ENCODE assay signal across 20 cellular contexts in the genomic region with DNA sequence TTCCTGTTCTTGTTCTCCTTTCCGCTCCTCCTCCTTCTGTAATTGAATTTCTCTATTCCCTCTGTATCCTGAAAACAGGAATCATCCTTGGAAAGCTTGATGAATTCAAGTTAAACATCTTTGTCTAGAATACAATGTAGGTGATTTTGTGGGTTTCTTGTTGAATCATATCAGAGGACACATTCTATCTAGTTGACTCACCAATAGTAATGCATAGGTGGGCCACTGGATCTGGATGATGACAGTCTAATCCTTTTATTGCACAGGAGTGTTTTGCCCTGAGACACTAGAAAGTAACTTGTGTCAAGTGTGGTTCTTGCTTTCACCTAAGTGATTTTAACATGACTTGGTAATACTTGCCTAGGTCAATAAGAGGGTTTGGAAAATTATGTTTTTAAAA.
"Had no signal": no experiment of that assay in that cellular context is flagged by ENCODE, and none has a peak within 500 bp of the region (broad histone marks: within the 10 kb centered on the region; RNA-seq: fewer than 3 reads in every experiment).

No MANE protein-coding gene starts in this region.

- DNase-seq: activated CD4-positive, alpha-beta T cell treated with anti-CD3 and anti-CD28 coated beads, Interleukin-2, amount 50 U/mL, for 1 hour; activated naive CD4-positive, alpha-beta T cell treated with Interleukin-2 at 50 U/mL for 16 hours; activated naive CD8-positive, alpha-beta T cell treated with anti-CD3 and anti-CD28 coated beads, Interleukin-2, amount 50 U/mL, for 24 hours; dorsolateral prefrontal cortex; endodermal cell; glutamatergic neuron; midbrain; psoas muscle; spleen; T-cell; T1000; trophoblast cell had no signal

- H3K27me3 Mint-ChIP-seq: activated naive CD8-positive, alpha-beta T cell treated with anti-CD3 and anti-CD28 coated beads, Interleukin-2, amount 50 U/mL, for 24 hours; stimulated activated naive CD8-positive, alpha-beta T cell treated with anti-CD3 and anti-CD28 coated beads, Interleukin-15, Interleukin-2, amounts not matched to agents 100 ng/mL and 50 ng/mL, for 24 hours had no signal

- H3K4me1 Mint-ChIP-seq: activated naive CD8-positive, alpha-beta T cell treated with anti-CD3 and anti-CD28 coated beads, Interleukin-2, amount 50 U/mL, for 24 hours; endodermal cell; T-cell had no signal

- H3K27ac Mint-ChIP-seq: activated naive CD8-positive, alpha-beta T cell treated with anti-CD3 and anti-CD28 coated beads, Interleukin-2, amount 50 U/mL, for 24 hours; endodermal cell; stimulated activated naive CD8-positive, alpha-beta T cell treated with anti-CD3 and anti-CD28 coated beads, Interleukin-15, Interleukin-2, amounts not matched to agents 100 ng/mL and 50 ng/mL, for 24 hours; T-cell had no signal

- H3K9me3 ChIP-seq: ascending aorta, psoas muscle, spleen had no signal

- H3K4me3 Mint-ChIP-seq: activated naive CD8-positive, alpha-beta T cell treated with anti-CD3 and anti-CD28 coated beads, Interleukin-2, amount 50 U/mL, for 24 hours; endodermal cell; neural crest cell; stimulated activated naive CD8-positive, alpha-beta T cell treated with anti-CD3 and anti-CD28 coated beads, Interleukin-15, Interleukin-2, amounts not matched to agents 100 ng/mL and 50 ng/mL, for 24 hours; T-cell had no signal

- H3K36me3 ChIP-seq: ascending aorta, cardiac muscle cell, spleen, suprapubic skin had no signal

- ATAC-seq: activated CD4-positive, CD25-positive, alpha-beta regulatory T cell treated with anti-CD3 and anti-CD28 coated beads, Interleukin-2, amount 50 U/mL, for 24 hours; activated naive CD8-positive, alpha-beta T cell treated with anti-CD3 and anti-CD28 coated beads, Interleukin-2, amount 50 U/mL, for 24 hours; psoas muscle; sciatic nerve; T-cell had no signal

- H3K36me3 Mint-ChIP-seq: T-cell had no signal

- H3K27ac ChIP-seq: ascending aorta, cardiac muscle cell, dorsolateral prefrontal cortex, psoas muscle, spleen, suprapubic skin had no signal

- H3K4me1 ChIP-seq: ascending aorta, psoas muscle, spleen, suprapubic skin had no signal

- H3K27me3 ChIP-seq: ascending aorta, cardiac muscle cell had no signal

- H3K4me3 ChIP-seq: ascending aorta, cardiac muscle cell, dorsolateral prefrontal cortex, lung, psoas muscle, spleen, suprapubic skin had no signal
